28 cellular contexts compared by ENCODE assay signal in genomic region chr14:44901696-44902095, GRCh38.
"Had no signal": no experiment of that assay in that cellular context is flagged by ENCODE, and none has a peak within 500 bp of the region (broad histone marks: within the 10 kb centered on the region; RNA-seq: fewer than 3 reads in every experiment).

No MANE protein-coding gene starts in this region.

- H3K36me3 ChIP-seq: breast epithelium, colonic mucosa had no signal

- H3K4me1 ChIP-seq: colonic mucosa had no signal

- H3K9me3 ChIP-seq: ascending aorta, breast epithelium, colonic mucosa, gastrocnemius medialis, heart right ventricle had no signal

- H3K4me3 ChIP-seq: ascending aorta, breast epithelium, cardiac muscle cell, colonic mucosa, gastrocnemius medialis, heart right ventricle had no signal

- ATAC-seq: activated CD4-positive, alpha-beta T cell treated with anti-CD3 and anti-CD28 coated beads for 36 hours; activated T-helper 17 cell treated with anti-CD3 and anti-CD28 coated beads, Interleukin-2, amount 50 U/mL, for 72 hours; foreskin keratinocyte; gastrocnemius medialis; heart right ventricle had no signal

- H3K27me3 ChIP-seq: ascending aorta, breast epithelium, cardiac muscle cell, colonic mucosa, foreskin keratinocyte, gastrocnemius medialis, heart right ventricle had no signal

- H3K27ac ChIP-seq: ascending aorta, breast epithelium, cardiac muscle cell, colonic mucosa, epithelial cell of prostate, foreskin keratinocyte, gastrocnemius medialis, heart right ventricle had no signal

- FAIRE-seq: endometrium, endothelial cell of umbilical vein had no signal

- DNase-seq: activated CD4-positive, alpha-beta memory T cell treated with anti-CD3 and anti-CD28 coated beads, Interleukin-2, amount 10 ng/mL, durations not matched to agents 7 days and 5 days; activated CD4-positive, alpha-beta T cell treated with anti-CD3 and anti-CD28 coated beads for 36 hours; activated CD4-positive, alpha-beta T cell treated with anti-CD3 and anti-CD28 coated beads, Interleukin-2, amount 10 ng/mL, durations not matched to agents 24 days and 14 days; activated CD4-positive, CD25-positive, alpha-beta regulatory T cell; activated CD4-positive, CD25-positive, alpha-beta regulatory T cell treated with anti-CD3 and anti-CD28 coated beads, Interleukin-2, amount 50 U/mL, for 72 hours; activated CD8-positive, alpha-beta memory T cell treated with anti-CD3 and anti-CD28 coated beads, Interleukin-2, amount 50 U/mL, for 48 hours; activated effector memory CD4-positive, alpha-beta T cell treated with Interleukin-2 at 50 U/mL for 16 hours; activated gamma-delta T cell treated with Interleukin-2 at 50 U/mL for 16 hours; activated naive CD4-positive, alpha-beta T cell treated with anti-CD3 and anti-CD28 coated beads, Interleukin-2, amount 50 U/mL, for 16 hours; activated naive CD4-positive, alpha-beta T cell treated with Interleukin-2 at 50 U/mL for 16 hours; activated naive CD8-positive, alpha-beta T cell treated with anti-CD3 and anti-CD28 coated beads, Interleukin-2, amount 10 ng/mL, durations not matched to agents 7 days and 5 days; activated T-cell treated with anti-CD3 and anti-CD28 coated beads for 4 hours; activated T-cell treated with anti-CD3 and anti-CD28 coated beads, Interleukin-2, amount 50 U/mL, for 24 hours; central memory CD4-positive, alpha-beta T cell; cerebellar nuclear complex; colonic mucosa; effector CD8-positive, alpha-beta T cell; foreskin keratinocyte; gastrocnemius medialis; heart right ventricle; T-helper 2 cell had no signal
